ENCODE assay signal across 35 cellular contexts in the genomic region with DNA sequence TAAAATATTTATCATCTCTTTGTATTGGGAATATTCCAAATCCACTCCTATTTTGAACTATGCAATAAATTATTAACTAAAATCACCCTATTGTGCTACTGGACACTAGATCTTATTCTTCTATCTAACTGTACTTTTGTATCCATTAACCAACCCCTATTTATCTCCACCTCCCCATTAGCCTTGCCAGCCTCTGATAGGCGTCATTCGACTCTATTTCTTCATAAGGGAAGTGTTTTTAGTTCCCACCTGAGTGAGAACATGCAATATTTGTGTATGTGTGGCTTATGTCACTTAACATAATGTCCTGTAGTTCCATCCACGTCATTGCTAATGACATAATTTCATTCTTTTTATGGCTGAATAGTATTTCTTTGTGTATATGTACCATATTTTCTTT. TPM values are rescaled to one million over a fixed set of nuclear protein-coding genes. Genes with fewer than 3 reads are reported as not detected.
A peak's percentile ranks its signal among the peaks of the same experiment; 100 is the strongest.
DNase-seq lines count a peak whose midpoint lies in the region; ATAC-seq, FAIRE-seq and TF ChIP-seq lines count a peak whose summit lies in the region.
"Had no signal": no experiment of that assay in that cellular context is flagged by ENCODE, and none has a peak within 500 bp of the region (broad histone marks: within the 10 kb centered on the region; RNA-seq: fewer than 3 reads in every experiment).

No MANE protein-coding gene starts in this region.

- H3K4me3 ChIP-seq in body of pancreas, result no peak overlapping the region
- no peak overlapping the region for H3K4me3 ChIP-seq in neural progenitor cell
- H3K4me3 ChIP-seq in small intestine (ENCODE audit: low read depth in 1 of 2, low read length in 2 of 2), result no peak overlapping the region
- H3K4me3 ChIP-seq: A549; BLaER1; BLaER1 treated with 17β-estradiol and CSF1 and Interleukin-3, amounts not matched to agents 10 nM and 100 nM had no signal

- 15 to 23% methylated on average over 3 of the region's 3 CpGs for WGBS in body of pancreas, 2 donors
- 20 to 51% (median 22%) methylated on average over 3 of the region's 3 CpGs for WGBS in small intestine, 3 donors

- H4K20me1 ChIP-seq in neural progenitor cell (ENCODE audit: low read depth), result no peaks in the 10 kb centered on the region
- H4K20me1 ChIP-seq: BLaER1; BLaER1 treated with 17β-estradiol and CSF1 and Interleukin-3, amounts not matched to agents 10 nM and 100 nM had no signal

- H3K4me1 Mint-ChIP-seq in neural progenitor cell (peaks cover 6% of the 10 kb centered on the region), type B pancreatic cell (ENCODE audit: unreplicated experiment) (no peaks in the 10 kb centered on the region)
- H3K4me1 Mint-ChIP-seq: B cell; CD14-positive monocyte; CD4-positive, alpha-beta memory T cell; CD4-positive, CD25-positive, alpha-beta regulatory T cell; CD8-positive, alpha-beta memory T cell had no signal

- peak; percentile 68 for ATAC-seq in body of pancreas
- ATAC-seq in activated naive CD4-positive, alpha-beta T cell treated with anti-CD3 and anti-CD28 coated beads, Interleukin-2, amount 50 U/mL, for 72 hours, result no peak
- ATAC-seq: A549; CD8-positive, alpha-beta T cell had no signal

- H3K27ac ChIP-seq in body of pancreas (peak overlapping the region in 3 of 4 donors; percentile 7 to 43 (median 15)), neural progenitor cell (no peak overlapping the region), small intestine (ENCODE audit: low read depth in 1 of 2, low read length in 1 of 2) (no peak overlapping the region)
- H3K27ac ChIP-seq: 22Rv1; A549; BLaER1; BLaER1 treated with 17β-estradiol and CSF1 and Interleukin-3, amounts not matched to agents 10 nM and 100 nM; C4-2B had no signal

- no peaks in the 10 kb centered on the region for H3F3A ChIP-seq in neural progenitor cell (ENCODE audit: low read depth)

- no peak overlapping the region for H3K4me2 ChIP-seq in neural progenitor cell
- H3K4me2 ChIP-seq: A549; BLaER1; BLaER1 treated with 17β-estradiol and CSF1 and Interleukin-3, amounts not matched to agents 10 nM and 100 nM had no signal

- peaks cover 9 to 15% of the 10 kb centered on the region in 2 donors for H3K36me3 ChIP-seq in body of pancreas (replicated peaks in 1 of 2; ENCODE audit: insufficient read depth in 1 of 2, low read depth in 2 of 2)
- H3K36me3 ChIP-seq in neural progenitor cell, result no peaks in the 10 kb centered on the region
- peaks cover 3 to 12% of the 10 kb centered on the region in 2 donors for H3K36me3 ChIP-seq in small intestine (ENCODE audit: control insufficient read depth in 2 of 2, insufficient read depth in 2 of 2, low read length in 2 of 2)

- H3K36me3 Mint-ChIP-seq in neural progenitor cell (peaks cover 35% of the 10 kb centered on the region), type B pancreatic cell (peaks cover 22% of the 10 kb centered on the region)
- peaks cover 0 to 4% of the 10 kb centered on the region in 2 donors for H3K36me3 Mint-ChIP-seq in activated naive CD4-positive, alpha-beta T cell treated with anti-CD3 and anti-CD28 coated beads, Interleukin-2, amount 50 U/mL, for 72 hours

- H2AFZ ChIP-seq in neural progenitor cell (replicated peaks), result no peak overlapping the region

- TF ChIP-seq CTCF in body of pancreas (IDR thresholded peaks at IDR 0.05) (no peak), neural progenitor cell (IDR thresholded peaks at IDR 0.05) (no peak), type B pancreatic cell (conservative IDR thresholded peaks at IDR 0.05) (no peak)

- peaks cover 4% of the 10 kb centered on the region for H3K27me3 Mint-ChIP-seq in neural progenitor cell (ENCODE audit: insufficient read depth, low read depth)
- H3K27me3 Mint-ChIP-seq in type B pancreatic cell, result no peaks in the 10 kb centered on the region
- H3K27me3 Mint-ChIP-seq: B cell; CD4-positive, alpha-beta memory T cell; CD4-positive, alpha-beta T cell; CD4-positive, CD25-positive, alpha-beta regulatory T cell; CD8-positive, alpha-beta memory T cell had no signal

- H3K4me1 ChIP-seq in body of pancreas, result peaks cover 9% of the 10 kb centered on the region
- H3K4me1 ChIP-seq in neural progenitor cell, result peaks cover 4% of the 10 kb centered on the region
- H3K4me1 ChIP-seq in small intestine (ENCODE audit: control insufficient read depth in 2 of 2, insufficient read depth in 1 of 2, low read depth in 1 of 2, low read length in 1 of 2), result no peaks in the 10 kb centered on the region
- H3K4me1 ChIP-seq: A549; BE2C; BLaER1; BLaER1 treated with 17β-estradiol and CSF1 and Interleukin-3, amounts not matched to agents 10 nM and 100 nM; Caco-2 had no signal

- H3K27ac Mint-ChIP-seq in neural progenitor cell, result peak overlapping the region; percentile 1
- no peak overlapping the region for H3K27ac Mint-ChIP-seq in type B pancreatic cell
- no peak overlapping the region for H3K27ac Mint-ChIP-seq in activated naive CD4-positive, alpha-beta T cell treated with anti-CD3 and anti-CD28 coated beads, Interleukin-2, amount 50 U/mL, for 72 hours
- H3K27ac Mint-ChIP-seq: B cell; CD4-positive, alpha-beta memory T cell; CD4-positive, alpha-beta T cell; CD4-positive, CD25-positive, alpha-beta regulatory T cell; CD8-positive, alpha-beta memory T cell; CD8-positive, alpha-beta T cell had no signal

- H3K79me2 ChIP-seq in neural progenitor cell (ENCODE audit: low read depth), result no peaks in the 10 kb centered on the region

- H3K9me3 ChIP-seq in body of pancreas, result no peaks in the 10 kb centered on the region
- no peaks in the 10 kb centered on the region for H3K9me3 ChIP-seq in neural progenitor cell (ENCODE audit: low read depth)
- no peaks in the 10 kb centered on the region for H3K9me3 ChIP-seq in small intestine (ENCODE audit: control insufficient read depth, low read depth)
- H3K9me3 ChIP-seq: A549; BE2C; BLaER1; BLaER1 treated with 17β-estradiol and CSF1 and Interleukin-3, amounts not matched to agents 10 nM and 100 nM; Caco-2 had no signal

- H3K9ac ChIP-seq in neural progenitor cell, result no peak overlapping the region
- H3K9ac ChIP-seq: BLaER1; BLaER1 treated with 17β-estradiol and CSF1 and Interleukin-3, amounts not matched to agents 10 nM and 100 nM had no signal

- no peaks in the 10 kb centered on the region for H3K9me3 Mint-ChIP-seq in neural progenitor cell
- H3K9me3 Mint-ChIP-seq in type B pancreatic cell, result no peaks in the 10 kb centered on the region
- H3K9me3 Mint-ChIP-seq in activated naive CD4-positive, alpha-beta T cell treated with anti-CD3 and anti-CD28 coated beads, Interleukin-2, amount 50 U/mL, for 72 hours, result no peaks in the 10 kb centered on the region
- H3K9me3 Mint-ChIP-seq: CD4-positive, alpha-beta memory T cell; CD4-positive, alpha-beta T cell; CD8-positive, alpha-beta memory T cell; CD8-positive, alpha-beta T cell had no signal

- DNase-seq in body of pancreas, result peak in 2 of 4 donors; percentile 22 to 24
- no peak for DNase-seq in neural progenitor cell (ENCODE audit: low spot score)
- peak; percentile 57 for DNase-seq in small intestine
- DNase-seq in type B pancreatic cell (ENCODE audit: extremely low spot score, unreplicated experiment), result no peak
- no peak for DNase-seq in activated naive CD4-positive, alpha-beta T cell treated with anti-CD3 and anti-CD28 coated beads, Interleukin-2, amount 50 U/mL, for 72 hours (ENCODE audit: low spot score in 2 of 2)
- DNase-seq in islet precursor cell, result no peak
- DNase-seq: 8988T; ACHN; AML-193; BE2C; C1 segment of cervical spinal cord; Caco-2; Calu3; CD4-positive, alpha-beta memory T cell; CD4-positive, alpha-beta T cell; CD4-positive, CD25-positive, alpha-beta regulatory T cell; CD8-positive, alpha-beta memory T cell; CD8-positive, alpha-beta T cell; COR-L47; DMS 273 treated with DMSO at 0.1 percent for 48 hours; DMS153; DMS53; DMS79; DMS79 treated with DMSO at 0.1 percent for 48 hours; DND-41; EL had no signal

- no peak for TF ChIP-seq POLR2A in body of pancreas (IDR thresholded peaks at IDR 0.05)

- intact Hi-C loops in body of pancreas (cut with DNase I), result no loop called here

- no peak for FAIRE-seq in small intestine (lab: Jason Lieb, UNC)
- FAIRE-seq: A204.1, A549, D721Med had no signal

- H3K4me3 Mint-ChIP-seq in neural progenitor cell, result no peak overlapping the region
- H3K4me3 Mint-ChIP-seq in type B pancreatic cell, result no peak overlapping the region
- H3K4me3 Mint-ChIP-seq: B cell; CD14-positive monocyte; CD4-positive, alpha-beta memory T cell; CD4-positive, alpha-beta T cell; CD4-positive, CD25-positive, alpha-beta regulatory T cell; CD8-positive, alpha-beta memory T cell; CD8-positive, alpha-beta T cell had no signal

- H3K27me3 ChIP-seq in body of pancreas (no peaks in the 10 kb centered on the region), neural progenitor cell (no peaks in the 10 kb centered on the region), small intestine (ENCODE audit: control insufficient read depth in 2 of 2, insufficient read depth in 2 of 2, low read length in 2 of 2) (no peaks in the 10 kb centered on the region)
- H3K27me3 ChIP-seq: BE2C; BLaER1; BLaER1 treated with 17β-estradiol and CSF1 and Interleukin-3, amounts not matched to agents 10 nM and 100 nM had no signal

RNA-seq across cellular contexts. Expression of a gene that starts 23.9 kb away (rescaled TPM):
- total RNA-seq in body of pancreas (1 to 10 TPM in 1 of 2 donors, under 1 TPM in 1; 0.99 to 3.6 TPM), neural progenitor cell (ENCODE audit: low replicate concordance) (6.4 and 9.9 TPM in 2 replicates), type B pancreatic cell (ENCODE audit: low replicate concordance) (14.2 and 18.4 TPM in 2 replicates)
- 10 to 100 TPM in 2 of 3 donors, 1 to 10 TPM in 1; 8.7 to 14.6 (median 11.3) TPM for polyA plus RNA-seq in small intestine
- 10 to 100 TPM; 15.1 to 19.8 TPM for total RNA-seq in activated naive CD4-positive, alpha-beta T cell treated with anti-CD3 and anti-CD28 coated beads, Interleukin-2, amount 50 U/mL, for 72 hours

RNA-seq across cellular contexts. Expression of a gene that starts 24.1 kb away (rescaled TPM):
- total RNA-seq in body of pancreas (100 to 1,000 TPM in 1 of 2 donors, 10 to 100 TPM in 1; 34.8 to 127 TPM), neural progenitor cell (ENCODE audit: low replicate concordance) (12.5 and 22.2 TPM in 2 replicates), type B pancreatic cell (ENCODE audit: low replicate concordance) (35.5 and 64.3 TPM in 2 replicates)
- 10 to 100 TPM; 21.1 to 48.1 (median 28.9) TPM for polyA plus RNA-seq in small intestine
- 10 to 100 TPM; 24.2 to 46.2 TPM for total RNA-seq in activated naive CD4-positive, alpha-beta T cell treated with anti-CD3 and anti-CD28 coated beads, Interleukin-2, amount 50 U/mL, for 72 hours

Comparison
In these comparisons a context has a peak if more than half of its experiments do, and no peak if none do; other contexts are left out.
1. H3K27ac ChIP-seq: peak in body of pancreas (3 of 4); none in neural progenitor cell (single experiment) and small intestine (0 of 2).